Comparison of ENCODE assay signal across 8 cellular contexts in genomic region chr12:56299853-56300643, GRCh38. TPM values are rescaled to one million over a fixed set of nuclear protein-coding genes. Genes with fewer than 3 reads are reported as not detected.
DNase-seq lines count a peak whose midpoint lies in the region; ATAC-seq, FAIRE-seq and TF ChIP-seq lines count a peak whose summit lies in the region.

Gene CS (minus strand): TSS chr12:56300330. CDS start chr12:56300201, 129 bp downstream.

- no peaks in the 10 kb centered on the region for H3K9me3 ChIP-seq in OCI-LY7 (ENCODE audit: low read length)
- H3K9me3 ChIP-seq in endothelial cell of umbilical vein (replicated peaks; ENCODE audit: control insufficient read depth, insufficient read depth, low read length) = no peaks in the 10 kb centered on the region

- DNase-seq in D721Med (ENCODE audit: insufficient read length, low spot score) (peak; percentile 64), HuH-7.5 (ENCODE audit: low spot score) (peak; percentile 89), OCI-LY7 (ENCODE audit: low spot score) (peak; percentile 100), activated T-cell treated with anti-CD3 and anti-CD28 coated beads for 1 hour (ENCODE audit: low read depth) (peak; percentile 99), endothelial cell of umbilical vein (ENCODE audit: low read depth, low spot score) (peak; percentile 96), middle frontal gyrus (ENCODE audit: extremely low spot score, low spot score) (peak; percentile 97)
- peak; percentile 97 to 99 for DNase-seq in stimulated activated CD8-positive, alpha-beta memory T cell treated with anti-CD3 and anti-CD28 coated beads, Interleukin-2, amount 100 ng/mL, for 48 hours (ENCODE audit: low read depth in 2 of 2)

- peak within 1 kb of the TSS; percentile 79 for H3K4me3 ChIP-seq in OCI-LY7 (ENCODE audit: low read depth, low read length, poor library complexity, severe bottlenecking)
- H3K4me3 ChIP-seq in endothelial cell of umbilical vein (replicated peaks in 1 of 3; ENCODE audit: insufficient read depth in 1 of 3, low read depth in 1 of 3, low read length in 3 of 3) = peak within 1 kb of the TSS; percentile 2 to 91 (median 88)

- H3K4me1 ChIP-seq in OCI-LY7 (ENCODE audit: insufficient read depth, low read length, poor library complexity, severe bottlenecking) = peaks cover 62% of the 10 kb centered on the region
- H3K4me1 ChIP-seq in endothelial cell of umbilical vein (ENCODE audit: control insufficient read depth, extremely low read depth, insufficient read depth, low read length) = peaks cover 26% of the 10 kb centered on the region

- H3K4me2 ChIP-seq in OCI-LY7 (ENCODE audit: low read length) = peak within 1 kb of the TSS; percentile 99
- H3K4me2 ChIP-seq in endothelial cell of umbilical vein (ENCODE audit: insufficient read depth, low read length) = peak within 1 kb of the TSS; percentile 91

- H3K9me1 ChIP-seq in endothelial cell of umbilical vein (replicated peaks; ENCODE audit: control insufficient read depth, extremely low read depth, insufficient read depth, low read length) = no peaks in the 10 kb centered on the region

- peak within 1 kb of the TSS; percentile 70 for H3K9ac ChIP-seq in endothelial cell of umbilical vein (replicated peaks; ENCODE audit: extremely low read depth, insufficient read depth, low read length)

- POLR2A ChIA-PET in OCI-LY7 (lab: Charles Lee) (interaction anchor here (0.8 to 1.8 kb wide), 3 partner anchors 10 to 75 kb away, joined by 3 to 5 read pairs (median 5); no protein-coding TSS in a partner anchor), endothelial cell of umbilical vein (lab: Charles Lee) (interaction anchor here (1.1 kb wide), 1 partner anchor 103 kb away, joined by 3 read pairs; no protein-coding TSS in a partner anchor)

- intact Hi-C loops in OCI-LY7 (cut with micrococcal nuclease; ENCODE audit: unreplicated experiment) = loop anchor here (2.0 kb wide), 1 partner anchor 107 kb away; no protein-coding TSS in a partner anchor
- intact Hi-C loops in endothelial cell of umbilical vein (cut with micrococcal nuclease) = loop anchor here (1.0 kb wide), 7 partner anchors 16 to 182 kb away; partner anchors contain the start of genes PAN2 and ZC3H10

- H4K20me1 ChIP-seq in OCI-LY7 (ENCODE audit: insufficient read depth, low read length) = 0 out of 2 replicates have a peak, but pooled peaks cover 11% of the 10 kb centered on the region
- peaks cover 2% of the 10 kb centered on the region for H4K20me1 ChIP-seq in endothelial cell of umbilical vein (replicated peaks; ENCODE audit: control insufficient read depth, extremely low read depth, insufficient read depth, low read length)

- peak; percentile 87 for ATAC-seq in GM21526 (IDR thresholded peaks at IDR 0.05; ENCODE audit: low FRiP score, unreplicated experiment)

- H3K36me3 ChIP-seq in OCI-LY7 (ENCODE audit: insufficient read depth, low read length) (peaks cover 54% of the 10 kb centered on the region), endothelial cell of umbilical vein (ENCODE audit: control insufficient read depth in 2 of 2, extremely low read depth in 1 of 2, insufficient read depth in 2 of 2, low read length in 2 of 2) (no peaks in the 10 kb centered on the region)

- TF ChIP-seq POLR2A in endothelial cell of umbilical vein (IDR thresholded peaks at IDR 0.05; ENCODE audit: low read depth, low read length) = peak; percentile 1

- dilution Hi-C loops in endothelial cell of umbilical vein (cut with MboI; ENCODE audit: extremely low pct_ligation_motif_present, low sequenced_read_pairs) = no loop called here

- CTCF ChIA-PET in OCI-LY7 (lab: Charles Lee; ENCODE audit: unreplicated experiment) = interaction anchor here (1.4 kb wide), 1 partner anchor 16 kb away, joined by 12 read pairs; the partner anchor contains the start of gene CNPY2
- CTCF ChIA-PET in endothelial cell of umbilical vein (lab: Charles Lee) = interaction anchor here (0.8 to 2.2 kb wide), 2 partner anchors 13 to 17 kb away, joined by 3 to 6 read pairs; no protein-coding TSS in a partner anchor

- H3K9me2 ChIP-seq in OCI-LY7 (ENCODE audit: insufficient read depth, low read length) = no peaks in the 10 kb centered on the region

- BruUV-seq in OCI-LY7 (replicated peaks; lab: Mats Ljungman, UMichigan) (no TSS peak), endothelial cell of umbilical vein (replicated peaks; lab: Mats Ljungman, UMichigan) (no TSS peak)

- TF ChIP-seq CTCF in D721Med (IDR thresholded peaks at IDR 0.05; ENCODE audit: insufficient read depth, missing control alignments) (no peak), OCI-LY7 (conservative IDR thresholded peaks at IDR 0.05; ENCODE audit: low read length) (no peak), endothelial cell of umbilical vein (IDR thresholded peaks at IDR 0.05; ENCODE audit: extremely low read depth in 1 of 2, insufficient read depth in 1 of 2, low read depth in 1 of 2, low read length in 2 of 2) (no peak)

- H2AFZ ChIP-seq in OCI-LY7 (ENCODE audit: low read length) (peak within 1 kb of the TSS; percentile 64; the same call in 1 of the 2 replicates), endothelial cell of umbilical vein (ENCODE audit: low read depth, low read length) (peak within 1 kb of the TSS; percentile 27)

- peak within 1 kb of the TSS; percentile 75 for H3K27ac ChIP-seq in OCI-LY7 (ENCODE audit: low read depth, low read length, poor library complexity, severe bottlenecking)
- H3K27ac ChIP-seq in endothelial cell of umbilical vein (ENCODE audit: insufficient read depth, low read depth, low read length) = peak within 1 kb of the TSS; percentile 77

- H3K79me2 ChIP-seq in OCI-LY7 (ENCODE audit: insufficient read depth, low read depth, low read length) (peaks cover 61% of the 10 kb centered on the region), endothelial cell of umbilical vein (ENCODE audit: control insufficient read depth, insufficient read depth, low read length) (peaks cover 46% of the 10 kb centered on the region)

- no peaks in the 10 kb centered on the region for H3K27me3 ChIP-seq in endothelial cell of umbilical vein (ENCODE audit: control insufficient read depth in 2 of 2, insufficient read depth in 2 of 2, low read length in 2 of 2)

- no peak for FAIRE-seq in D721Med (lab: Jason Lieb, UNC)
- FAIRE-seq in endothelial cell of umbilical vein (lab: Jason Lieb, UNC) = peak; percentile 97

TF ChIP-seq in endothelial cell of umbilical vein, 7 proteins besides CTCF, POLR2A, EP300 and RAD21:
- TF ChIP-seq GATA2 (IDR thresholded peaks at IDR 0.05; ENCODE audit: insufficient read depth, insufficient read length, low read depth, low read length) = no peak
- no peak for TF ChIP-seq MYC (IDR thresholded peaks at IDR 0.05; ENCODE audit: low read depth, low read length)
- TF ChIP-seq JUN (IDR thresholded peaks at IDR 0.05; ENCODE audit: borderline replicate concordance, insufficient read depth, insufficient read length, low read depth) = no peak
- TF ChIP-seq MAX (IDR thresholded peaks at IDR 0.05; ENCODE audit: insufficient read depth, insufficient read length) = peak; percentile 40
- TF ChIP-seq POLR2AphosphoS5 (IDR thresholded peaks at IDR 0.05; ENCODE audit: insufficient read depth, low read depth, low read length) = peak; percentile 75
TF ChIP-seq in endothelial cell of umbilical vein: peak in this region for 2.

RNA-seq across cellular contexts. Expression of gene CS, which starts in this region (rescaled TPM):
- 150 and 154 TPM in 2 replicates for total RNA-seq in OCI-LY7 (2014; rRNA removed; shearing (Covaris generic))
- 262 and 281 TPM in 2 replicates for total RNA-seq in OCI-LY7 (2022)
- 296 and 312 TPM in 2 replicates for total RNA-seq in endothelial cell of umbilical vein
- polyA plus RNA-seq in endothelial cell of umbilical vein = 115 and 129 TPM in 2 replicates
- 159 and 170 TPM in 2 replicates for polyA plus RNA-seq in endothelial cell of umbilical vein (2011; cell fraction: cytosol; rRNA removed)
- polyA plus RNA-seq in endothelial cell of umbilical vein (2011; cell fraction: nucleus; rRNA removed) = 202 and 273 TPM in 2 replicates
- polyA plus RNA-seq in endothelial cell of umbilical vein (2012) = 225 and 235 TPM in 2 replicates
- polyA minus RNA-seq in endothelial cell of umbilical vein = 206 and 230 TPM in 2 replicates
- 211 TPM for polyA minus RNA-seq in endothelial cell of umbilical vein (2011; cell fraction: cytosol; rRNA and poly(A)+ RNA removed)
- 101 and 170 TPM in 2 replicates for polyA minus RNA-seq in endothelial cell of umbilical vein (2011; cell fraction: nucleus; rRNA and poly(A)+ RNA removed)

Comparison
In these comparisons a context has a peak if more than half of its experiments do, and no peak if none do; other contexts are left out.
1. Peak in every context shown above with its lines: DNase-seq, ATAC-seq, H3K4me3 ChIP-seq and H3K27ac ChIP-seq.